In the genomic region with DNA sequence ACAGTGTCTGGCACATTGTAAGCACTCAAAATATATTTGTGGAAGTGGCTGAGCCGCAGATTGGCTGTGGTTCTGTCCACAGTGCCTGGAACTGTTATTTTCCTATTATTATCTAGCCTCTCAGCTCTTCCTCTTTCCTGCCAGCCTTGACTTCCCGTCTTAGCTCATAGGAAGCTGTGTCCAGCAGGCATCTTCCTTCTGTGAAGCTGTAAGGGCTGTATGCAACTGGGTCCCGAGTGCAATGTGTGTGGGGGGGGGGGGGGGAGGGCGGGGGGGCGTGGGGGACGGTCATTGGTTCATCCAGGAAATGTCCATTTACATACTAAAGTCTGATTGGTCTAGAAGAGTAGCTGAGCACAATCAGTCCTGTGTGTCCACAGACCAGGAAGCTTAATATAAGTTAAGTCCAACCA, we compare ENCODE assay signal across 8 cellular contexts.
DNase-seq lines count a peak whose midpoint lies in the region; ATAC-seq and TF ChIP-seq lines count a peak whose summit lies in the region.

No MANE protein-coding gene starts in this region.

- H3K4me1 Mint-ChIP-seq in endodermal cell: peaks cover 11% of the 10 kb centered on the region

- no peak overlapping the region for H3K27ac ChIP-seq in endodermal cell (ENCODE audit: low read depth, low read length)

- H3K4me3 Mint-ChIP-seq in endodermal cell: no peak overlapping the region

- peaks cover 4% of the 10 kb centered on the region for H3K27me3 Mint-ChIP-seq in endodermal cell (ENCODE audit: insufficient read depth)

- no peaks in the 10 kb centered on the region for H3K27me3 ChIP-seq in endodermal cell (ENCODE audit: control insufficient read depth, insufficient read depth, low read length, poor library complexity, severe bottlenecking)

- DNase-seq in HCEC 1CT (peak; percentile 62), SHP77 treated with DMSO at 0.1 percent for 48 hours (lab: John Stamatoyannopoulos, UW) (peak; percentile 22), fibroblast of villous mesenchyme (ENCODE audit: low read depth) (peak; percentile 38), retina (peak; percentile 41), endodermal cell (no peak), GM10266 (ENCODE audit: extremely low spot score) (no peak)
- DNase-seq in stimulated activated CD4-positive, alpha-beta T cell treated with anti-CD3 and anti-CD28 coated beads, Interleukin-15, amount 100 ng/mL, for 24 hours: no peak

- H3K9me3 Mint-ChIP-seq in endodermal cell: no peaks in the 10 kb centered on the region

- H3K9ac ChIP-seq in endodermal cell (ENCODE audit: extremely low read depth, low read length, poor library complexity, severe bottlenecking): no peak overlapping the region

- TF ChIP-seq CTCF in fibroblast of villous mesenchyme (IDR thresholded peaks at IDR 0.05; ENCODE audit: insufficient read depth, low read depth, low read length) (no peak), endodermal cell (conservative IDR thresholded peaks at IDR 0.05) (no peak), GM10266 (IDR thresholded peaks at IDR 0.05; ENCODE audit: control insufficient read depth, insufficient read depth, low read depth, missing control alignments) (no peak)

- H3K36me3 Mint-ChIP-seq in endodermal cell (ENCODE audit: low read depth): no peaks in the 10 kb centered on the region

- WGBS in endodermal cell (ENCODE audit: insufficient coverage in 1 of 2, insufficient read length in 1 of 2), 2 experiments: 87 to 100% methylated on average over 1 to 3 of the region's 6 CpGs

- H3K27ac Mint-ChIP-seq in endodermal cell: no peak overlapping the region

- H3K4me3 ChIP-seq in fibroblast of villous mesenchyme (ENCODE audit: low read depth, low read length) (no peak overlapping the region), endodermal cell (ENCODE audit: low read length) (no peak overlapping the region)

- H3K36me3 ChIP-seq in endodermal cell (ENCODE audit: control insufficient read depth, insufficient read depth, low read length): no peaks in the 10 kb centered on the region

- no peaks in the 10 kb centered on the region for H3K9me3 ChIP-seq in endodermal cell (ENCODE audit: control insufficient read depth, low read length)

- no peaks in the 10 kb centered on the region for H3K4me1 ChIP-seq in endodermal cell (ENCODE audit: control insufficient read depth, insufficient read depth, low read length)

- ATAC-seq in GM19455 (IDR thresholded peaks at IDR 0.05; ENCODE audit: unreplicated experiment): no peak

Comparison
In these comparisons a context has a peak if more than half of its experiments do, and no peak if none do; other contexts are left out.
1. DNase-seq: peak in HCEC 1CT (single experiment), SHP77 treated with DMSO at 0.1 percent for 48 hours (single experiment), fibroblast of villous mesenchyme (single experiment) and retina (single experiment); none in stimulated activated CD4-positive, alpha-beta T cell treated with anti-CD3 and anti-CD28 coated beads, Interleukin-15, amount 100 ng/mL, for 24 hours (single experiment), endodermal cell (single experiment) and GM10266 (single experiment).